1 cellular context compared by ENCODE assay signal in genomic region chr5:175247146-175247545, GRCh38.
TF ChIP-seq lines count a peak whose summit lies in the region.

No MANE protein-coding gene starts in this region.

TF ChIP-seq in K562, 482 proteins besides CTCF, POLR2A, EP300 and RAD21:
- TF ChIP-seq ZNF121 (CRISPR knock-in tag; conservative IDR thresholded peaks at IDR 0.05): no peak
- TF ChIP-seq JUNB (CRISPR knock-in tag; conservative IDR thresholded peaks at IDR 0.05): no peak
- TF ChIP-seq RFX1 (IDR thresholded peaks at IDR 0.05): peak; percentile 57; the same call in 1 of the 2 replicates
- no peak for TF ChIP-seq SMARCA4 (IDR thresholded peaks at IDR 0.05)
- no peak for TF ChIP-seq ID3 (CRISPR knock-in tag; IDR thresholded peaks at IDR 0.05)
- no peak for TF ChIP-seq ID3 (tag; IDR thresholded peaks at IDR 0.05)
- TF ChIP-seq ARID2 (IDR thresholded peaks at IDR 0.05): no peak
- TF ChIP-seq ZFX (CRISPR knock-in tag; IDR thresholded peaks at IDR 0.05): no peak
